ENCODE assay signal across 28 cellular contexts in the genomic region with DNA sequence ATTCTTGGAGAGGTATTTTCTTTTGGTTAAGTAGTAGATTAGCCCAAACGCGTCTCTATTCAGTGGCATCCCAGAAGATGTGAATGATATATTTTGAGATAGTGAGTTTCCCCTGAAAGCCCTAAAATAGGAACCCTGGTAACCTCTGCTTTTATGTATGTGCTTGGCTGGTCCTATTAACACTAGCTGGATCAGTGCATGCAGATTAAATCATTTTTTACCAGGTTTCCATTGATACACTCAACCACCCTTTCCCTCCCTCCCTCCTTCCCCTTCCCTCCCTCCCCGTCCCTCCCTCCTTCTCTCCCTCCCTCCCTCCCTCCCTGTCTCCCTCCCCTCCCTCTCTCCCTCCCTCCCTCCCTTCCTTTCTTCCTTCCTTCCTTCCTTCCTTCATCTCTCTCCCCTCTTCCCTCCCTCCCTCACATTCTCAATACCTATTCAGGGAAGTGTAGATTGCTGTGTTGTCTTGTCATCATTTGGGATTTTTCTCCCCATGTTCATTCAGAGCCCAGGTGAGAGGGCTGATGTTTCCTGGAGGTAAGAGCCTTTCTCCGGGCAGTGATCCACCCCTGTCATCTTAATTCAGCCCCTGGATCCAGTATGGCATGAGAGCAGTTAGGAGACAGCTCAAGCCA.
"Had no signal": no experiment of that assay in that cellular context is flagged by ENCODE, and none has a peak within 500 bp of the region (broad histone marks: within the 10 kb centered on the region; RNA-seq: fewer than 3 reads in every experiment).

No MANE protein-coding gene starts in this region.

- DNase-seq: colonic mucosa; cortex of kidney; dermis blood vessel endothelial cell; dorsolateral prefrontal cortex; effector CD4-positive, alpha-beta T cell; effector CD8-positive, alpha-beta T cell; effector memory CD4-positive, alpha-beta T cell; effector memory CD8-positive, alpha-beta T cell; endodermal cell; erythroblast; esophagus squamous epithelium; foreskin fibroblast; foreskin keratinocyte; foreskin melanocyte; gastrocnemius medialis; glutamatergic neuron; head of caudate nucleus; heart left ventricle; heart right ventricle had no signal

- H3K4me1 ChIP-seq: colonic mucosa, foreskin keratinocyte, gastrocnemius medialis had no signal

- H3K4me3 Mint-ChIP-seq: dendritic cell treated with granulocyte-macrophage colony-stimulating factor and Interleukin-4, amounts not matched to agents 40 ng/mL and 50 ng/mL, for 4 days; effector memory CD8-positive, alpha-beta T cell; endodermal cell had no signal

- H3K27ac ChIP-seq: colonic mucosa, coronary artery, epithelial cell of prostate, esophagus squamous epithelium, foreskin keratinocyte, gastrocnemius medialis, gastroesophageal sphincter, heart left ventricle, heart right ventricle had no signal

- H3K9me3 ChIP-seq: colonic mucosa, esophagus squamous epithelium, gastrocnemius medialis, gastroesophageal sphincter, heart left ventricle had no signal

- FAIRE-seq: colon, endometrium, endothelial cell of umbilical vein, frontal cortex had no signal

- H3K36me3 ChIP-seq: colonic mucosa, esophagus squamous epithelium, gastrocnemius medialis, gastroesophageal sphincter, heart left ventricle, heart right ventricle had no signal

- H3K27ac Mint-ChIP-seq: dendritic cell treated with granulocyte-macrophage colony-stimulating factor and Interleukin-4, amounts not matched to agents 40 ng/mL and 50 ng/mL, for 4 days; effector memory CD8-positive, alpha-beta T cell; endodermal cell had no signal

- H3K4me3 ChIP-seq: colonic mucosa, coronary artery, dorsolateral prefrontal cortex, esophagus squamous epithelium, gastrocnemius medialis, gastroesophageal sphincter, heart left ventricle, heart right ventricle had no signal

- H3K27me3 ChIP-seq: colonic mucosa, dorsolateral prefrontal cortex, gastroesophageal sphincter had no signal

- H3K9me3 Mint-ChIP-seq: dendritic cell treated with granulocyte-macrophage colony-stimulating factor and Interleukin-4, amounts not matched to agents 40 ng/mL and 50 ng/mL, for 4 days; effector memory CD8-positive, alpha-beta T cell; endodermal cell had no signal

- H3K4me1 Mint-ChIP-seq: endodermal cell had no signal

- ATAC-seq: effector memory CD8-positive, alpha-beta T cell; esophagus mucosa; foreskin keratinocyte; gastrocnemius medialis; gastroesophageal sphincter; heart left ventricle; heart right ventricle had no signal
